ENCODE assay signal across 11 cellular contexts in the genomic region with DNA sequence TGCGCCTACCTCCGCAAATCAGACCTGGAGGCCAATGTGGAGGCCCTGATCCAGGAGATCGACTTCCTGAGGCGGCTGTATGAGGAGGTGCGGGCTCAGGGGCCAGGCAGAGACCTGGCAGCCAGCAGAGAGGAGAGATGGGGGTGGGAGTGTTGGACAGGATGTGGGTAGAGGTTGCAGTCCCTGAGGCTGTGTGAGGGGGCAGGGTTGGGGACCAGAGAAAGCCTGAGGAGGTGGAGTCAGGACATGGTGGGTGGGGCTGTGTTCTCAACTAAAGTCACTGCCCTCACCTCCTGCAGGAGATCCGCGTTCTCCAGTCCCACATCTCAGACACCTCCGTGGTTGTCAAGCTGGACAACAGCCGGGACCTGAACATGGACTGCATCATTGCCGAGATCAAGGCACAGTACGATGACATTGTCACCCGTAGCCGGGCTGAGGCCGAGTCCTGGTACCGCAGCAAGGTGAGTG. TPM values are rescaled to one million over a fixed set of nuclear protein-coding genes. Genes with fewer than 3 reads are reported as not detected.
DNase-seq lines count a peak whose midpoint lies in the region; ATAC-seq and TF ChIP-seq lines count a peak whose summit lies in the region.
"Not testable (repeated sequence)": the region's sequence is repeated elsewhere in the genome, so short reads cannot be mapped to it uniquely, and the experiment has no call there.
"Had no signal": no experiment of that assay in that cellular context is flagged by ENCODE, and none has a peak within 500 bp of the region (broad histone marks: within the 10 kb centered on the region; RNA-seq: fewer than 3 reads in every experiment).

No MANE protein-coding gene starts in this region.

- not testable (repeated sequence) for H3K79me2 ChIP-seq in OCI-LY7 (ENCODE audit: insufficient read depth, low read depth, low read length)

- not testable (repeated sequence) for H4K20me1 ChIP-seq in OCI-LY7 (ENCODE audit: insufficient read depth, low read length)

- H3K27me3 Mint-ChIP-seq in activated T-helper 1 cell treated with anti-CD3 and anti-CD28 coated beads, Interleukin-12 subunit alpha, Interleukin-12 subunit beta, Interleukin-2, Interleukin-4 antibody, amounts not matched to agents 30 ng/mL and 10 ng/mL and 1 ng/mL, durations not matched to agents 14 hours and 24 hours and 36 hours (ENCODE audit: insufficient read depth) = peaks cover 46% of the 10 kb centered on the region
- peaks cover 26 to 46% (median 34%) of the 10 kb centered on the region in 5 donors for H3K27me3 Mint-ChIP-seq in naive thymus-derived CD4-positive, alpha-beta T cell

- not testable (repeated sequence) for H3K4me1 ChIP-seq in OCI-LY7 (ENCODE audit: insufficient read depth, low read length, poor library complexity, severe bottlenecking); naive thymus-derived CD4-positive, alpha-beta T cell (ENCODE audit: control insufficient read depth in 2 of 2, insufficient read depth in 2 of 2, low read length in 2 of 2)

- intact Hi-C loops in OCI-LY7 (cut with micrococcal nuclease; ENCODE audit: unreplicated experiment); activated T-helper 1 cell treated with anti-CD3 and anti-CD28 coated beads, Interleukin-12 subunit alpha, Interleukin-12 subunit beta, Interleukin-2, Interleukin-4 antibody, amounts not matched to agents 30 ng/mL and 10 ng/mL and 1 ng/mL, durations not matched to agents 14 hours and 24 hours and 36 hours (cut with micrococcal nuclease); naive thymus-derived CD4-positive, alpha-beta T cell (cut with micrococcal nuclease): not testable (repeated sequence)

- H3K27ac Mint-ChIP-seq in activated T-helper 1 cell treated with anti-CD3 and anti-CD28 coated beads, Interleukin-12 subunit alpha, Interleukin-12 subunit beta, Interleukin-2, Interleukin-4 antibody, amounts not matched to agents 30 ng/mL and 10 ng/mL and 1 ng/mL, durations not matched to agents 14 hours and 24 hours and 36 hours; naive thymus-derived CD4-positive, alpha-beta T cell: not testable (repeated sequence)

- H3K27me3 ChIP-seq in naive thymus-derived CD4-positive, alpha-beta T cell (ENCODE audit: control insufficient read depth in 2 of 2, insufficient read depth in 2 of 2, low read length in 2 of 2) = not testable (repeated sequence)

- not testable (repeated sequence) for TF ChIP-seq CTCF in OCI-LY7 (conservative IDR thresholded peaks at IDR 0.05; ENCODE audit: low read length)

- not testable (repeated sequence) for H3K36me3 Mint-ChIP-seq in activated T-helper 1 cell treated with anti-CD3 and anti-CD28 coated beads, Interleukin-12 subunit alpha, Interleukin-12 subunit beta, Interleukin-2, Interleukin-4 antibody, amounts not matched to agents 30 ng/mL and 10 ng/mL and 1 ng/mL, durations not matched to agents 14 hours and 24 hours and 36 hours (ENCODE audit: low read depth); naive thymus-derived CD4-positive, alpha-beta T cell

- H3K9me2 ChIP-seq in OCI-LY7 (ENCODE audit: insufficient read depth, low read length) = not testable (repeated sequence)

- H2AFZ ChIP-seq in OCI-LY7 (ENCODE audit: low read length) = not testable (repeated sequence)

- H3K4me3 ChIP-seq in OCI-LY7 (ENCODE audit: low read depth, low read length, poor library complexity, severe bottlenecking); naive thymus-derived CD4-positive, alpha-beta T cell (ENCODE audit: low read length): not testable (repeated sequence)

- CTCF ChIA-PET in OCI-LY7 (lab: Charles Lee; ENCODE audit: unreplicated experiment); naive thymus-derived CD4-positive, alpha-beta T cell (lab: Charles Lee): not testable (repeated sequence)

- H3K27ac ChIP-seq in OCI-LY7 (ENCODE audit: low read depth, low read length, poor library complexity, severe bottlenecking); naive thymus-derived CD4-positive, alpha-beta T cell (ENCODE audit: low read depth, low read length): not testable (repeated sequence)

- H3K36me3 ChIP-seq in OCI-LY7 (ENCODE audit: insufficient read depth, low read length); naive thymus-derived CD4-positive, alpha-beta T cell (ENCODE audit: control insufficient read depth in 2 of 3, insufficient read depth in 3 of 3, low read length in 3 of 3): not testable (repeated sequence)

- DNase-seq in OCI-LY7 (ENCODE audit: low spot score) = peak; percentile 6
- not testable (repeated sequence) for DNase-seq in activated T-helper 1 cell treated with anti-CD3 and anti-CD28 coated beads, Interleukin-12 subunit alpha, Interleukin-12 subunit beta, Interleukin-2, Interleukin-4 antibody, amounts not matched to agents 30 ng/mL and 10 ng/mL and 1 ng/mL, durations not matched to agents 14 hours and 24 hours and 36 hours (ENCODE audit: low spot score); naive thymus-derived CD4-positive, alpha-beta T cell

- not testable (repeated sequence) for BruUV-seq in OCI-LY7 (replicated peaks; lab: Mats Ljungman, UMichigan)

- H3K4me2 ChIP-seq in OCI-LY7 (ENCODE audit: low read length) = peak overlapping the region; percentile 32; the same call in 1 of the 2 replicates

- peaks cover 17% of the 10 kb centered on the region for H3K4me1 Mint-ChIP-seq in activated T-helper 1 cell treated with anti-CD3 and anti-CD28 coated beads, Interleukin-12 subunit alpha, Interleukin-12 subunit beta, Interleukin-2, Interleukin-4 antibody, amounts not matched to agents 30 ng/mL and 10 ng/mL and 1 ng/mL, durations not matched to agents 14 hours and 24 hours and 36 hours (ENCODE audit: low read depth)
- peaks cover 11 to 31% (median 17%) of the 10 kb centered on the region in 7 donors for H3K4me1 Mint-ChIP-seq in naive thymus-derived CD4-positive, alpha-beta T cell

- POLR2A ChIA-PET in OCI-LY7 (lab: Charles Lee); naive thymus-derived CD4-positive, alpha-beta T cell (lab: Charles Lee): not testable (repeated sequence)

- not testable (repeated sequence) for H3K9me3 Mint-ChIP-seq in activated T-helper 1 cell treated with anti-CD3 and anti-CD28 coated beads, Interleukin-12 subunit alpha, Interleukin-12 subunit beta, Interleukin-2, Interleukin-4 antibody, amounts not matched to agents 30 ng/mL and 10 ng/mL and 1 ng/mL, durations not matched to agents 14 hours and 24 hours and 36 hours; naive thymus-derived CD4-positive, alpha-beta T cell

- ATAC-seq in GM18519 (IDR thresholded peaks at IDR 0.05; ENCODE audit: low FRiP score, unreplicated experiment) (peak; percentile 69), GM21360 (IDR thresholded peaks at IDR 0.05; ENCODE audit: unreplicated experiment) (peak; percentile 61), HG02763 (IDR thresholded peaks at IDR 0.05; ENCODE audit: unreplicated experiment) (peak; percentile 71), HG03354 (IDR thresholded peaks at IDR 0.05; ENCODE audit: poor library complexity, severe bottlenecking, unreplicated experiment) (peak; percentile 97)
- ATAC-seq in naive thymus-derived CD4-positive, alpha-beta T cell = peak; percentile 74

- not testable (repeated sequence) for H3K9me3 ChIP-seq in OCI-LY7 (ENCODE audit: low read length); naive thymus-derived CD4-positive, alpha-beta T cell (ENCODE audit: control insufficient read depth in 2 of 3, low read length in 3 of 3)

- peak overlapping the region; percentile 38 for H3K4me3 Mint-ChIP-seq in activated T-helper 1 cell treated with anti-CD3 and anti-CD28 coated beads, Interleukin-12 subunit alpha, Interleukin-12 subunit beta, Interleukin-2, Interleukin-4 antibody, amounts not matched to agents 30 ng/mL and 10 ng/mL and 1 ng/mL, durations not matched to agents 14 hours and 24 hours and 36 hours
- peak overlapping the region in 3 of 10 donors; percentile 29 to 49 (median 29) for H3K4me3 Mint-ChIP-seq in naive thymus-derived CD4-positive, alpha-beta T cell

RNA-seq across cellular contexts. Expression of gene KRT81, which starts 13.6 kb away (rescaled TPM):
- total RNA-seq in OCI-LY7 (2014; rRNA removed; shearing (Covaris generic)) = not detected in 2 replicates
- total RNA-seq in OCI-LY7 (2022) = not detected in 2 replicates
- total RNA-seq in activated T-helper 1 cell treated with anti-CD3 and anti-CD28 coated beads, Interleukin-12 subunit alpha, Interleukin-12 subunit beta, Interleukin-2, Interleukin-4 antibody, amounts not matched to agents 30 ng/mL and 10 ng/mL and 1 ng/mL, durations not matched to agents 14 hours and 24 hours and 36 hours = not detected in 2 replicates
- under 1 TPM in 2 of 5 experiments, not detected in 3; 0.15 to 0.21 TPM for total RNA-seq in naive thymus-derived CD4-positive, alpha-beta T cell
- not detected for polyA plus RNA-seq in naive thymus-derived CD4-positive, alpha-beta T cell
- total RNA-seq: cardiac muscle cell; CD8-positive, alpha-beta memory T cell; omental fat pad; temporal lobe had no signal
- polyA plus RNA-seq: cardiac muscle cell; CD8-positive, alpha-beta memory T cell had no signal

RNA-seq across cellular contexts. Expression of gene KRT83, which starts 16.2 kb away (rescaled TPM):
- not detected in 2 replicates for total RNA-seq in OCI-LY7 (2014; rRNA removed; shearing (Covaris generic))
- total RNA-seq in OCI-LY7 (2022) = not detected in 2 replicates
- not detected in 2 replicates for total RNA-seq in activated T-helper 1 cell treated with anti-CD3 and anti-CD28 coated beads, Interleukin-12 subunit alpha, Interleukin-12 subunit beta, Interleukin-2, Interleukin-4 antibody, amounts not matched to agents 30 ng/mL and 10 ng/mL and 1 ng/mL, durations not matched to agents 14 hours and 24 hours and 36 hours
- total RNA-seq in naive thymus-derived CD4-positive, alpha-beta T cell = not detected
- polyA plus RNA-seq in naive thymus-derived CD4-positive, alpha-beta T cell = not detected
- total RNA-seq: cardiac muscle cell; CD8-positive, alpha-beta memory T cell; omental fat pad; temporal lobe had no signal
- polyA plus RNA-seq: cardiac muscle cell; CD8-positive, alpha-beta memory T cell had no signal

RNA-seq across cellular contexts. Expression of gene KRT86, which starts 30.5 kb away (rescaled TPM):
- total RNA-seq in OCI-LY7 (2014; rRNA removed; shearing (Covaris generic)) = not detected in 2 replicates
- total RNA-seq in OCI-LY7 (2022) = not detected in 2 replicates
- 0.73 and 0.93 TPM in 2 replicates for total RNA-seq in activated T-helper 1 cell treated with anti-CD3 and anti-CD28 coated beads, Interleukin-12 subunit alpha, Interleukin-12 subunit beta, Interleukin-2, Interleukin-4 antibody, amounts not matched to agents 30 ng/mL and 10 ng/mL and 1 ng/mL, durations not matched to agents 14 hours and 24 hours and 36 hours
- 1 to 10 TPM in 1 of 5 experiments, under 1 TPM in 1, not detected in 3; 0.13 to 1.5 TPM for total RNA-seq in naive thymus-derived CD4-positive, alpha-beta T cell
- not detected for polyA plus RNA-seq in naive thymus-derived CD4-positive, alpha-beta T cell
- total RNA-seq: cardiac muscle cell had no signal
- polyA plus RNA-seq: CD8-positive, alpha-beta memory T cell had no signal
